ENCODE assay signal across 11 cellular contexts in genomic region chr1:211036701-211037494, GRCh38.
DNase-seq lines count a peak whose midpoint lies in the region; ATAC-seq lines count a peak whose summit lies in the region.
"Had no signal": no experiment of that assay in that cellular context is flagged by ENCODE, and none has a peak within 500 bp of the region (broad histone marks: within the 10 kb centered on the region; RNA-seq: fewer than 3 reads in every experiment).

No MANE protein-coding gene starts in this region.

- H2BK120ac ChIP-seq in trophoblast cell (ENCODE audit: insufficient read depth, low read length, poor library complexity) = no peak overlapping the region

- peak; percentile 43 for DNase-seq in activated CD4-positive, alpha-beta T cell treated with anti-CD3 and anti-CD28 coated beads for 36 hours
- DNase-seq in activated CD4-positive, alpha-beta T cell treated with anti-CD3 and anti-CD28 coated beads, Interleukin-2, amount 50 U/mL, for 4 hours = no peak
- DNase-seq in M059J (ENCODE audit: low read depth) (peak; percentile 99), brain pericyte (ENCODE audit: low read depth, low spot score) (peak; percentile 77), trophoblast cell (peak; percentile 85 to 93), retina (no peak), SIG-M5 (lab: John Stamatoyannopoulos, UW) (no peak)
- DNase-seq: endodermal cell had no signal

- H3K14ac ChIP-seq in trophoblast cell (ENCODE audit: low read length) = no peak overlapping the region

- H3K27me3 ChIP-seq in trophoblast cell (ENCODE audit: insufficient read depth, low read length) = no peaks in the 10 kb centered on the region

- H2AK5ac ChIP-seq in trophoblast cell (ENCODE audit: low read length) = no peak overlapping the region

- no peak overlapping the region for H3K4ac ChIP-seq in trophoblast cell (ENCODE audit: low read depth, low read length)

- POLR2A ChIA-PET in activated CD4-positive, alpha-beta T cell treated with anti-CD3 and anti-CD28 coated beads for 36 hours (lab: Charles Lee) = no interaction called here

- H3K4me1 Mint-ChIP-seq in activated CD4-positive, alpha-beta T cell treated with anti-CD3 and anti-CD28 coated beads for 36 hours = no peaks in the 10 kb centered on the region
- H3K4me1 Mint-ChIP-seq: B cell had no signal

- no peak overlapping the region for H2BK12ac ChIP-seq in trophoblast cell (ENCODE audit: low read length)

- H2BK5ac ChIP-seq in trophoblast cell (ENCODE audit: low read depth, low read length, poor library complexity) = no peak overlapping the region

- H3K9me3 ChIP-seq in trophoblast cell (ENCODE audit: insufficient read depth, low read depth, low read length) = peaks cover 3% of the 10 kb centered on the region

- H4K91ac ChIP-seq in trophoblast cell (ENCODE audit: low read depth, low read length) = no peak overlapping the region

- H3K36me3 ChIP-seq in trophoblast cell (ENCODE audit: control insufficient read depth in 1 of 2, insufficient read depth in 2 of 2, low read length in 2 of 2) = no peaks in the 10 kb centered on the region

- no peak overlapping the region for H3K9ac ChIP-seq in trophoblast cell (ENCODE audit: low read length)

- no peak overlapping the region for H3K4me3 Mint-ChIP-seq in activated CD4-positive, alpha-beta T cell treated with anti-CD3 and anti-CD28 coated beads for 36 hours
- H3K4me3 Mint-ChIP-seq: B cell, endodermal cell had no signal

- ATAC-seq in activated CD4-positive, alpha-beta T cell treated with anti-CD3 and anti-CD28 coated beads for 36 hours = peak; percentile 80
- no peak for ATAC-seq in GM21723 (IDR thresholded peaks at IDR 0.05; ENCODE audit: unreplicated experiment)

- no peak overlapping the region for H4K12ac ChIP-seq in trophoblast cell (ENCODE audit: low read depth, low read length)

- H3K9me3 Mint-ChIP-seq in activated CD4-positive, alpha-beta T cell treated with anti-CD3 and anti-CD28 coated beads for 36 hours (ENCODE audit: low read depth) = no peaks in the 10 kb centered on the region

- H3K36me3 Mint-ChIP-seq in activated CD4-positive, alpha-beta T cell treated with anti-CD3 and anti-CD28 coated beads for 36 hours (ENCODE audit: low read depth) = no peaks in the 10 kb centered on the region

- H3K4me1 ChIP-seq in trophoblast cell (ENCODE audit: control insufficient read depth in 1 of 2, insufficient read depth in 2 of 2, low read length in 2 of 2) = no peaks in the 10 kb centered on the region

- no peaks in the 10 kb centered on the region for H3K79me1 ChIP-seq in trophoblast cell (ENCODE audit: low read length)

- no peak overlapping the region for H3K27ac ChIP-seq in trophoblast cell (ENCODE audit: low read depth, low read length)
- H3K27ac ChIP-seq: SK-N-MC had no signal

- H3K23ac ChIP-seq in trophoblast cell (ENCODE audit: low read length) = no peak overlapping the region

- no peak overlapping the region for H2AFZ ChIP-seq in trophoblast cell (ENCODE audit: insufficient read depth, low read length, poor library complexity)

- WGBS in trophoblast cell (ENCODE audit: extremely low coverage, insufficient coverage, insufficient read length) = no CpG with 5 or more reads among the region's 2 CpGs

- CTCF ChIA-PET in activated CD4-positive, alpha-beta T cell treated with anti-CD3 and anti-CD28 coated beads for 36 hours (lab: Charles Lee) = no interaction called here

- peaks cover 12% of the 10 kb centered on the region for H3K27me3 Mint-ChIP-seq in activated CD4-positive, alpha-beta T cell treated with anti-CD3 and anti-CD28 coated beads for 36 hours
- H3K27me3 Mint-ChIP-seq: B cell had no signal

- no peaks in the 10 kb centered on the region for H3K79me2 ChIP-seq in trophoblast cell (ENCODE audit: control insufficient read depth, insufficient read depth, low read length, poor library complexity)

- no peak overlapping the region for H3K18ac ChIP-seq in trophoblast cell (ENCODE audit: low read length)

- no peak overlapping the region for H3K4me3 ChIP-seq in trophoblast cell (ENCODE audit: low read depth, low read length)
- H3K4me3 ChIP-seq: SK-N-MC had no signal

- H3K4me2 ChIP-seq in trophoblast cell (ENCODE audit: low read length) = no peak overlapping the region

- no peak overlapping the region for H4K8ac ChIP-seq in trophoblast cell (ENCODE audit: low read depth, low read length)

- intact Hi-C loops in activated CD4-positive, alpha-beta T cell treated with anti-CD3 and anti-CD28 coated beads for 36 hours (cut with DNase I, micrococcal nuclease) = no loop called here

- H3K27ac Mint-ChIP-seq in activated CD4-positive, alpha-beta T cell treated with anti-CD3 and anti-CD28 coated beads for 36 hours = no peak overlapping the region
- H3K27ac Mint-ChIP-seq: B cell, endodermal cell had no signal

Comparison
In these comparisons a context has a peak if more than half of its experiments do, and no peak if none do; other contexts are left out.
1. DNase-seq: peak in activated CD4-positive, alpha-beta T cell treated with anti-CD3 and anti-CD28 coated beads for 36 hours (single experiment), M059J (single experiment), brain pericyte (single experiment) and trophoblast cell (2 of 2); none in activated CD4-positive, alpha-beta T cell treated with anti-CD3 and anti-CD28 coated beads, Interleukin-2, amount 50 U/mL, for 4 hours (0 of 2), retina (single experiment) and SIG-M5 (single experiment).